18 cellular contexts compared by ENCODE assay signal in the genomic region with DNA sequence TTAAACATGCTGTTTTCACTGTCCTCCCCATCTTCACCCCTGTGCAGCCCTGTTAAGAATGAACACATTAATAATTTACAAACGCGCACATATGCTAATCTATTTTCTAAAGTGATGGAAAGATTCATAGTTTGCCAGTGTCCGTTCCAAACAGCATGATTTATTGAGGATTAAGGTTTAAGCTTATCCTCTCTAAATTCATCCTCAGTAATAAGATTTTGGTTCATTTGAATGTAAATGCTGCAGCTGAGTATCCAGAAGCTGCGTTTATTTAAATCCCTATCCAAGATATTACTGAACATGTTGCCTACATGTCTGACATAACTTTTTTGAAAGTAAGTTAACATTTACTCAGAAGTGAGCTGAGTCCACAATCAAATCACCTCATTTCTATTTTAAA. TPM values are rescaled to one million over a fixed set of nuclear protein-coding genes. Genes with fewer than 3 reads are reported as not detected.
DNase-seq lines count a peak whose midpoint lies in the region; ATAC-seq and TF ChIP-seq lines count a peak whose summit lies in the region.
"Had no signal": no experiment of that assay in that cellular context is flagged by ENCODE, and none has a peak within 500 bp of the region (broad histone marks: within the 10 kb centered on the region; RNA-seq: fewer than 3 reads in every experiment).

No MANE protein-coding gene starts in this region.

- no peak overlapping the region for H3K4me3 Mint-ChIP-seq in MCF 10A (ENCODE audit: unreplicated experiment)
- H3K4me3 Mint-ChIP-seq in activated CD4-positive, alpha-beta T cell treated with anti-CD3 and anti-CD28 coated beads, Interleukin-2, amount 10 ng/mL, durations not matched to agents 7 days and 5 days: no peak overlapping the region
- H3K4me3 Mint-ChIP-seq: B cell; CD4-positive, CD25-positive, alpha-beta regulatory T cell; CD8-positive, alpha-beta T cell had no signal

- no peaks in the 10 kb centered on the region for H3K79me2 ChIP-seq in DND-41 (ENCODE audit: insufficient read depth, low read length)

- no peak for ATAC-seq in DND-41 (ENCODE audit: insufficient read depth, low read depth)
- ATAC-seq: CD8-positive, alpha-beta T cell had no signal

- no peak overlapping the region for H3K9ac ChIP-seq in DND-41 (ENCODE audit: low read depth, low read length)
- H3K9ac ChIP-seq: BLaER1, GM23248 had no signal

- no peaks in the 10 kb centered on the region for H3K9me3 Mint-ChIP-seq in MCF 10A (ENCODE audit: unreplicated experiment)
- H3K9me3 Mint-ChIP-seq in activated CD4-positive, alpha-beta T cell treated with anti-CD3 and anti-CD28 coated beads, Interleukin-2, amount 10 ng/mL, durations not matched to agents 7 days and 5 days: no peaks in the 10 kb centered on the region
- H3K9me3 Mint-ChIP-seq: CD8-positive, alpha-beta T cell had no signal

- no peaks in the 10 kb centered on the region for H3K4me1 ChIP-seq in DND-41 (ENCODE audit: insufficient read depth, low read length)
- H3K4me1 ChIP-seq: BLaER1, Caco-2 had no signal

- H2AFZ ChIP-seq in DND-41 (ENCODE audit: low read depth, low read length): no peak overlapping the region
- H2AFZ ChIP-seq: GM23248 had no signal

- no peaks in the 10 kb centered on the region for H4K20me1 ChIP-seq in DND-41 (ENCODE audit: insufficient read depth, low read length)
- H4K20me1 ChIP-seq: BLaER1 had no signal

- H3K27me3 Mint-ChIP-seq in MCF 10A (ENCODE audit: insufficient read depth, unreplicated experiment): peaks cover 59% of the 10 kb centered on the region
- H3K27me3 Mint-ChIP-seq in activated CD4-positive, alpha-beta T cell treated with anti-CD3 and anti-CD28 coated beads, Interleukin-2, amount 10 ng/mL, durations not matched to agents 7 days and 5 days: peaks cover 46% of the 10 kb centered on the region

- H3K27me3 ChIP-seq in DND-41 (ENCODE audit: insufficient read depth, low read length, poor library complexity) (peaks cover 14% of the 10 kb centered on the region), WERI-Rb-1 (ENCODE audit: insufficient read depth, low read depth, severe bottlenecking) (no peaks in the 10 kb centered on the region)
- H3K27me3 ChIP-seq: BLaER1 had no signal

- intact Hi-C loops in head of caudate nucleus (cut with DNase I) (no loop called here), MCF 10A (cut with micrococcal nuclease) (loop anchor here (2.0 to 5.0 kb wide), 2 partner anchors 317 to 642 kb away; no protein-coding TSS in a partner anchor)

- no peak overlapping the region for H3K27ac Mint-ChIP-seq in MCF 10A (ENCODE audit: low read depth, unreplicated experiment)
- no peak overlapping the region for H3K27ac Mint-ChIP-seq in activated CD4-positive, alpha-beta T cell treated with anti-CD3 and anti-CD28 coated beads, Interleukin-2, amount 10 ng/mL, durations not matched to agents 7 days and 5 days
- H3K27ac Mint-ChIP-seq: B cell; CD4-positive, CD25-positive, alpha-beta regulatory T cell; CD8-positive, alpha-beta T cell had no signal

- H3K36me3 Mint-ChIP-seq in MCF 10A (ENCODE audit: insufficient read depth, unreplicated experiment): no peaks in the 10 kb centered on the region
- no peaks in the 10 kb centered on the region for H3K36me3 Mint-ChIP-seq in activated CD4-positive, alpha-beta T cell treated with anti-CD3 and anti-CD28 coated beads, Interleukin-2, amount 10 ng/mL, durations not matched to agents 7 days and 5 days (ENCODE audit: low read depth)
- H3K36me3 Mint-ChIP-seq: CD4-positive, CD25-positive, alpha-beta regulatory T cell; CD8-positive, alpha-beta T cell had no signal

- H3K4me3 ChIP-seq in DND-41 (ENCODE audit: low read depth in 1 of 2, low read length in 2 of 2): no peak overlapping the region
- H3K4me3 ChIP-seq in WERI-Rb-1 (ENCODE audit: low read depth, low read length): peak overlapping the region; percentile 32
- H3K4me3 ChIP-seq: BLaER1, GM23248 had no signal

- H3K9me3 ChIP-seq in DND-41 (ENCODE audit: insufficient read depth, low read length, severe bottlenecking) (no peaks in the 10 kb centered on the region), WERI-Rb-1 (ENCODE audit: severe bottlenecking) (no peaks in the 10 kb centered on the region)
- H3K9me3 ChIP-seq: BLaER1, Caco-2 had no signal

- POLR2A ChIA-PET in MCF 10A (lab: Yijun Ruan, JAX): interaction anchor here (1.4 to 2.9 kb wide), 3 partner anchors 9 to 43 kb away, joined by 4 to 37 read pairs (median 24); a partner anchor contains a TSS
- POLR2A ChIA-PET in activated CD4-positive, alpha-beta T cell treated with anti-CD3 and anti-CD28 coated beads, Interleukin-2, amount 10 ng/mL, durations not matched to agents 7 days and 5 days (lab: Charles Lee): no interaction called here

- DNase-seq in DND-41: no peak
- DNase-seq in NCI-H524 treated with DMSO at 0.1 percent for 48 hours (lab: John Stamatoyannopoulos, UW): peak; percentile 63
- DNase-seq in WERI-Rb-1: no peak
- DNase-seq in head of caudate nucleus: no peak
- no peak for DNase-seq in MCF 10A (ENCODE audit: unreplicated experiment)
- DNase-seq in activated CD4-positive, alpha-beta T cell treated with anti-CD3 and anti-CD28 coated beads, Interleukin-2, amount 10 ng/mL, durations not matched to agents 7 days and 5 days: no peak
- DNase-seq: Caco-2; CD4-positive, CD25-positive, alpha-beta regulatory T cell; CD8-positive, alpha-beta T cell; DMS 273 treated with DMSO at 0.1 percent for 48 hours; DMS79; GF-D8; GM23248; H7; HCEC 1CT had no signal

- H3K4me2 ChIP-seq in DND-41 (ENCODE audit: insufficient read depth, low read length): no peak overlapping the region
- H3K4me2 ChIP-seq: BLaER1 had no signal

- no TSS peak for BruUV-seq in MCF 10A (replicated peaks; lab: Mats Ljungman, UMichigan)

- CTCF ChIA-PET in MCF 10A (lab: Yijun Ruan, JAX): interaction anchor here (0.7 to 8.4 kb wide), 21 partner anchors 12 to 643 kb away, joined by 3 to 233 read pairs (median 6); a partner anchor contains a TSS
- CTCF ChIA-PET in activated CD4-positive, alpha-beta T cell treated with anti-CD3 and anti-CD28 coated beads, Interleukin-2, amount 10 ng/mL, durations not matched to agents 7 days and 5 days (lab: Charles Lee): interaction anchor here (2.0 kb wide), 1 partner anchor 149 kb away, joined by 5 read pairs; no protein-coding TSS in a partner anchor

- H3K36me3 ChIP-seq in DND-41 (ENCODE audit: insufficient read depth, low read length): no peaks in the 10 kb centered on the region
- no peaks in the 10 kb centered on the region for H3K36me3 ChIP-seq in WERI-Rb-1
- H3K36me3 ChIP-seq: BLaER1 had no signal

- H3K4me1 Mint-ChIP-seq in MCF 10A (ENCODE audit: insufficient read depth, unreplicated experiment): peaks cover 24% of the 10 kb centered on the region
- no peaks in the 10 kb centered on the region for H3K4me1 Mint-ChIP-seq in activated CD4-positive, alpha-beta T cell treated with anti-CD3 and anti-CD28 coated beads, Interleukin-2, amount 10 ng/mL, durations not matched to agents 7 days and 5 days
- H3K4me1 Mint-ChIP-seq: B cell had no signal

- TF ChIP-seq CTCF in DND-41 (IDR thresholded peaks at IDR 0.05; ENCODE audit: borderline replicate concordance, extremely low read depth, low read length, poor library complexity, severe bottlenecking): peak; percentile 2
- no peak for TF ChIP-seq CTCF in WERI-Rb-1 (IDR thresholded peaks at IDR 0.05; ENCODE audit: low read depth, low read length)
- no peak for TF ChIP-seq CTCF in MCF 10A (IDR thresholded peaks at IDR 0.05; ENCODE audit: unreplicated experiment)

- H3K27ac ChIP-seq in DND-41 (ENCODE audit: low read length): no peak overlapping the region
- peak overlapping the region; percentile 65 for H3K27ac ChIP-seq in WERI-Rb-1
- H3K27ac ChIP-seq: BLaER1, C4-2B, GM23248 had no signal

RNA-seq across cellular contexts. Expression of a gene that starts 42.8 kb away (rescaled TPM):
- 20.4 and 22.0 TPM in 2 replicates for total RNA-seq in MCF 10A (2022)
- total RNA-seq in activated CD4-positive, alpha-beta T cell treated with anti-CD3 and anti-CD28 coated beads, Interleukin-2, amount 10 ng/mL, durations not matched to agents 7 days and 5 days: 1 to 10 TPM; 5.4 to 6.7 TPM
